13 cellular contexts compared by ENCODE assay signal in genomic region chr7:130372402-130372801, GRCh38. TPM values are rescaled to one million over a fixed set of nuclear protein-coding genes. Genes with fewer than 3 reads are reported as not detected.
DNase-seq lines count a peak whose midpoint lies in the region; TF ChIP-seq lines count a peak whose summit lies in the region.
"Had no signal": no experiment of that assay in that cellular context is flagged by ENCODE, and none has a peak within 500 bp of the region (broad histone marks: within the 10 kb centered on the region; RNA-seq: fewer than 3 reads in every experiment).

No MANE protein-coding gene starts in this region.

- peak overlapping the region; percentile 22 to 35 for H3K9ac ChIP-seq in stomach smooth muscle (ENCODE audit: low read length in 2 of 2)
- H3K9ac ChIP-seq: BLaER1 treated with 17β-estradiol and CSF1 and Interleukin-3, amounts not matched to agents 10 nM and 100 nM had no signal

- H3K4me1 Mint-ChIP-seq in chondrocyte (ENCODE audit: low read depth): peaks cover 62% of the 10 kb centered on the region
- H3K4me1 Mint-ChIP-seq: activated B cell treated with CpG ODN at 0.5 μM for 24 hours had no signal

- H3K4me1 ChIP-seq in Peyer's patch (peaks cover 0 to 13% (median 0%) of the 10 kb centered on the region in 4 donors), muscle layer of duodenum (ENCODE audit: control insufficient read depth in 1 of 2, insufficient read depth in 2 of 2, low read length in 2 of 2) (peaks cover 4 to 38% of the 10 kb centered on the region in 2 donors), stomach smooth muscle (ENCODE audit: control insufficient read depth, insufficient read depth, low read length) (peaks cover 52% of the 10 kb centered on the region), testis (peaks cover 39% of the 10 kb centered on the region)

- H3K9me3 Mint-ChIP-seq in chondrocyte (ENCODE audit: low read depth): peaks cover 11% of the 10 kb centered on the region

- TF ChIP-seq POLR2A in Peyer's patch (IDR thresholded peaks at IDR 0.05) (no peak), testis (IDR thresholded peaks at IDR 0.05) (no peak)

- 92 to 93% methylated on average over 6 of the region's 6 CpGs for WGBS in testis, 2 donors

- H3K27ac Mint-ChIP-seq in chondrocyte (ENCODE audit: unreplicated experiment): peak overlapping the region; percentile 100
- H3K27ac Mint-ChIP-seq: activated B cell treated with CpG ODN at 0.5 μM for 24 hours had no signal

- H3K4me3 ChIP-seq in Peyer's patch (no peak overlapping the region), muscle layer of duodenum (ENCODE audit: low read depth in 1 of 2, low read length in 2 of 2) (no peak overlapping the region), stomach smooth muscle (ENCODE audit: low read length in 2 of 2) (peak overlapping the region in 1 of 2 donors; percentile 8), testis (no peak overlapping the region)
- H3K4me3 ChIP-seq: BLaER1 treated with 17β-estradiol and CSF1 and Interleukin-3, amounts not matched to agents 10 nM and 100 nM; SK-N-MC had no signal

- peaks cover 3% of the 10 kb centered on the region for H3K36me3 Mint-ChIP-seq in chondrocyte (ENCODE audit: low read depth)

- no peak overlapping the region for H3K4me3 Mint-ChIP-seq in chondrocyte (ENCODE audit: unreplicated experiment)
- H3K4me3 Mint-ChIP-seq: activated B cell treated with CpG ODN at 0.5 μM for 24 hours had no signal

- DNase-seq in Peyer's patch (no peak), chondrocyte (ENCODE audit: low spot score) (peak; percentile 10), NOMO-1 treated with dmso at 0.1 percent for 144 hours (lab: John Stamatoyannopoulos, UW; ENCODE audit: unreplicated experiment) (no peak), testis (no peak), activated T-cell treated with anti-CD3 and anti-CD28 coated beads for 4 hours (no peak)
- DNase-seq in central memory CD4-positive, alpha-beta T cell: no peak
- DNase-seq: activated B cell treated with CpG ODN at 0.5 μM for 24 hours; NCI-H748 treated with DMSO at 0.1 percent for 48 hours; stimulated activated CD8-positive, alpha-beta memory T cell treated with anti-CD3 and anti-CD28 coated beads, Interleukin-4, amount 100 ng/mL, for 48 hours had no signal

- TF ChIP-seq CTCF in Peyer's patch (IDR thresholded peaks at IDR 0.05): no peak
- no peak for TF ChIP-seq CTCF in chondrocyte (IDR thresholded peaks at IDR 0.05)
- no peak for TF ChIP-seq CTCF in testis (IDR thresholded peaks at IDR 0.05)

- H3K27me3 ChIP-seq in Peyer's patch: no peaks in the 10 kb centered on the region
- H3K27me3 ChIP-seq in muscle layer of duodenum (ENCODE audit: low read depth, low read length): no peaks in the 10 kb centered on the region
- no peaks in the 10 kb centered on the region for H3K27me3 ChIP-seq in stomach smooth muscle (ENCODE audit: control insufficient read depth in 1 of 2, insufficient read depth in 2 of 2, low read length in 2 of 2)
- H3K27me3 ChIP-seq in testis: no peaks in the 10 kb centered on the region
- H3K27me3 ChIP-seq: BLaER1 treated with 17β-estradiol and CSF1 and Interleukin-3, amounts not matched to agents 10 nM and 100 nM had no signal

- H3K36me3 ChIP-seq in Peyer's patch (no peaks in the 10 kb centered on the region), muscle layer of duodenum (ENCODE audit: control insufficient read depth in 1 of 2, insufficient read depth in 2 of 2, low read length in 2 of 2) (no peaks in the 10 kb centered on the region), stomach smooth muscle (ENCODE audit: control insufficient read depth in 2 of 2, insufficient read depth in 2 of 2, low read length in 2 of 2) (no peaks in the 10 kb centered on the region), testis (ENCODE audit: low read depth, missing control alignments) (no peaks in the 10 kb centered on the region)
- H3K36me3 ChIP-seq: BLaER1 treated with 17β-estradiol and CSF1 and Interleukin-3, amounts not matched to agents 10 nM and 100 nM had no signal

- H3K27me3 Mint-ChIP-seq in chondrocyte (ENCODE audit: low read depth): no peaks in the 10 kb centered on the region
- H3K27me3 Mint-ChIP-seq: activated B cell treated with CpG ODN at 0.5 μM for 24 hours had no signal

- H3K27ac ChIP-seq in Peyer's patch (peak overlapping the region in 3 of 4 donors; percentile 59 to 88 (median 74)), muscle layer of duodenum (ENCODE audit: low read length) (peak overlapping the region; percentile 87), stomach smooth muscle (ENCODE audit: low read length) (peak overlapping the region; percentile 98), testis (peak overlapping the region in 1 of 2 donors; percentile 91)
- H3K27ac ChIP-seq: BLaER1 treated with 17β-estradiol and CSF1 and Interleukin-3, amounts not matched to agents 10 nM and 100 nM; SK-N-MC had no signal

- H3K9me3 ChIP-seq in Peyer's patch: peaks cover 0 to 7% (median 0%) of the 10 kb centered on the region in 4 donors
- no peaks in the 10 kb centered on the region for H3K9me3 ChIP-seq in muscle layer of duodenum (ENCODE audit: control insufficient read depth in 1 of 2, low read length in 2 of 2)
- peaks cover 0 to 7% of the 10 kb centered on the region in 2 donors for H3K9me3 ChIP-seq in stomach smooth muscle (ENCODE audit: control insufficient read depth in 2 of 2, low read length in 2 of 2)
- H3K9me3 ChIP-seq in testis: no peaks in the 10 kb centered on the region

- intact Hi-C loops in testis (cut with DNase I; ENCODE audit: low total_unique reads): no loop called here

RNA-seq across cellular contexts. Expression of gene CPA1, which starts 7.9 kb away (rescaled TPM):
- not detected for total RNA-seq in Peyer's patch
- 0.20 TPM in 1 of 3 replicates, not detected in the others for total RNA-seq in chondrocyte
- total RNA-seq in testis: 1 to 10 TPM; 3.0 to 3.9 TPM
- polyA plus RNA-seq in testis (ENCODE audit: insufficient read depth, low read depth, low replicate concordance): 2.5 TPM
- total RNA-seq: activated B cell treated with CpG ODN at 0.5 μM for 24 hours had no signal

RNA-seq across cellular contexts. Expression of gene CPA5, which starts 27.8 kb away (rescaled TPM):
- total RNA-seq in Peyer's patch (not detected), chondrocyte (not detected in 3 replicates), testis (10 to 100 TPM; 11.5 to 46.7 TPM)
- polyA plus RNA-seq in testis (ENCODE audit: insufficient read depth, low read depth, low replicate concordance): 59.4 TPM
- total RNA-seq: activated B cell treated with CpG ODN at 0.5 μM for 24 hours had no signal

Comparison
In these comparisons a context has a peak if more than half of its experiments do, and no peak if none do; other contexts are left out.
1. RNA of gene CPA5, which starts 27.8 kb away (total RNA-seq): 11.5 to 46.7 TPM in testis; not detected in chondrocyte and not detected in Peyer's patch; every median in the first group is over 10 times any median in the second.